21 cellular contexts compared by ENCODE assay signal in genomic region chr3:148735597-148735996, GRCh38. TPM values are rescaled to one million over a fixed set of nuclear protein-coding genes. Genes with fewer than 3 reads are reported as not detected.
DNase-seq lines count a peak whose midpoint lies in the region; ATAC-seq, FAIRE-seq and TF ChIP-seq lines count a peak whose summit lies in the region.
"Had no signal": no experiment of that assay in that cellular context is flagged by ENCODE, and none has a peak within 500 bp of the region (broad histone marks: within the 10 kb centered on the region; RNA-seq: fewer than 3 reads in every experiment).

No MANE protein-coding gene starts in this region.

- no peaks in the 10 kb centered on the region for H3K27me3 ChIP-seq in MG63
- H3K27me3 ChIP-seq in neutrophil, result no peaks in the 10 kb centered on the region
- H3K27me3 ChIP-seq: BE2C, suprapubic skin had no signal

- TF ChIP-seq CTCF in neutrophil (IDR thresholded peaks at IDR 0.05), result no peak
- no peak for TF ChIP-seq CTCF in D721Med (IDR thresholded peaks at IDR 0.05; ENCODE audit: insufficient read depth, missing control alignments)

- peak; percentile 38 for DNase-seq in MG63
- DNase-seq in astrocyte of the hippocampus (ENCODE audit: low read depth, low spot score), result peak; percentile 24
- DNase-seq in D721Med (ENCODE audit: insufficient read length, low spot score), result no peak
- DNase-seq in H54 (ENCODE audit: insufficient read length, low spot score), result no peak
- DNase-seq: activated naive CD8-positive, alpha-beta T cell treated with anti-CD3 and anti-CD28 coated beads for 36 hours; activated T-cell treated with anti-CD3 and anti-CD28 coated beads, Interleukin-2, amount 50 U/mL, for 4 hours; BE2C; DMS79; effector CD4-positive, alpha-beta T cell; hippocampal formation; Karpas-422; left colon; NCI-H1436 treated with DMSO at 0.1 percent for 48 hours; NCI-H524; stimulated activated CD4-positive, alpha-beta T cell treated with anti-CD3 and anti-CD28 coated beads, Interleukin-4, amount 100 ng/mL, for 1 hour had no signal

- FAIRE-seq in D721Med (lab: Jason Lieb, UNC), result no peak
- FAIRE-seq in H54 (lab: Jason Lieb, UNC), result no peak
- FAIRE-seq: TTC549 had no signal

- H3K4me1 ChIP-seq in neutrophil (ENCODE audit: control insufficient read depth in 1 of 2, insufficient read depth in 1 of 2, low read depth in 1 of 2, low read length in 1 of 2), result peaks cover 24 to 48% of the 10 kb centered on the region in 2 experiments
- H3K4me1 ChIP-seq: suprapubic skin had no signal

- H3K36me3 ChIP-seq in MG63, result no peaks in the 10 kb centered on the region
- no peaks in the 10 kb centered on the region for H3K36me3 ChIP-seq in neutrophil
- H3K36me3 ChIP-seq: BE2C, suprapubic skin had no signal

- peak; percentile 78 for ATAC-seq in GM18907 (IDR thresholded peaks at IDR 0.05; ENCODE audit: unreplicated experiment)
- no peak for ATAC-seq in GM21825 (IDR thresholded peaks at IDR 0.05; ENCODE audit: unreplicated experiment)
- ATAC-seq: activated T-cell treated with anti-CD3 and anti-CD28 coated beads, Interleukin-2, amount 50 U/mL, for 4 hours; left colon had no signal

- no peak overlapping the region for H3K4me3 ChIP-seq in MG63
- no peak overlapping the region for H3K4me3 ChIP-seq in neutrophil (ENCODE audit: low read depth in 1 of 2, low read length in 1 of 2)
- H3K4me3 ChIP-seq: SK-N-MC, suprapubic skin had no signal

- no peak for TF ChIP-seq POLR2A in H54 (IDR thresholded peaks at IDR 0.05; ENCODE audit: low read depth, low read length)

- H3K9me3 ChIP-seq in MG63 (no peaks in the 10 kb centered on the region), neutrophil (no peaks in the 10 kb centered on the region)
- H3K9me3 ChIP-seq: BE2C, suprapubic skin had no signal

- H3K27ac ChIP-seq in neutrophil, result peak overlapping the region; percentile 52
- H3K27ac ChIP-seq: SK-N-MC, suprapubic skin had no signal

RNA-seq across cellular contexts. Expression of gene AGTR1, which starts 37.9 kb away (rescaled TPM):
- not detected in 2 replicates for total RNA-seq in MG63 (2014; rRNA removed; shearing (Covaris generic); ENCODE audit: low replicate concordance)
- total RNA-seq: activated naive CD8-positive, alpha-beta T cell treated with anti-CD3 and anti-CD28 coated beads for 36 hours; activated T-cell treated with anti-CD3 and anti-CD28 coated beads, Interleukin-2, amount 50 U/mL, for 4 hours had no signal

Comparison
In these comparisons a context has a peak if more than half of its experiments do, and no peak if none do; other contexts are left out.
1. DNase-seq: peak in MG63 (single experiment) and astrocyte of the hippocampus (single experiment); none in D721Med (single experiment) and H54 (single experiment).